In the genomic region with DNA sequence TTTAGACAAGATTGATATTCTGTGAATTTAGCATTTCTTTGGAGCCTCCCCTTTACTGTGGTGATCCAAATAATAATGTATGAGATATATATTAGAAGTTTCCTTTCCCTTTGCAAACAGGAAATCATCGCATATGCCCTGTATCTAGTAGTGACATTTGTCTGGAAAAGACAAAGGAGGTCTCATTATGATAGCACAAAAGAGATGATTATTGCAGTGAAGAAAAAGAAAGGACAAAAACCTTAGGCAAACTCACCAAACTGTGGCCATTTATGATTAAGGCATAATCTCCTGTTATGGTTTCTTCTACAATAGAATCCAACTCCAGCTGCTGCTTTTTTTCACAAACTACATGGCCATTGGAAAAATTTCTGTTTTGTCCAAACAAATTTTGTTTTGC, we compare ENCODE assay signal across 18 cellular contexts.
DNase-seq lines count a peak whose midpoint lies in the region; ATAC-seq and TF ChIP-seq lines count a peak whose summit lies in the region.
"Had no signal": no experiment of that assay in that cellular context is flagged by ENCODE, and none has a peak within 500 bp of the region (broad histone marks: within the 10 kb centered on the region; RNA-seq: fewer than 3 reads in every experiment).

No MANE protein-coding gene starts in this region.

- H3K4me1 ChIP-seq in adipocyte (ENCODE audit: control insufficient read depth, insufficient read depth, low read length) (peaks cover 79% of the 10 kb centered on the region), osteoblast (ENCODE audit: insufficient read depth, low read length) (peaks cover 48% of the 10 kb centered on the region), tibial artery (peaks cover 0 to 61% (median 13%) of the 10 kb centered on the region in 4 donors)
- H3K4me1 ChIP-seq: BE2C had no signal

- H3K4me3 ChIP-seq in adipocyte (ENCODE audit: low read length) (peak overlapping the region; percentile 77), osteoblast (ENCODE audit: insufficient read depth, low read length) (no peak overlapping the region), tibial artery (no peak overlapping the region)
- H3K4me3 ChIP-seq: cardiac muscle cell, mucosa of descending colon, testis had no signal

- no peaks in the 10 kb centered on the region for H3K27me3 ChIP-seq in adipocyte (replicated peaks; ENCODE audit: control insufficient read depth, insufficient read depth, low read length)
- H3K27me3 ChIP-seq in osteoblast (ENCODE audit: insufficient read depth, low read length) = no peaks in the 10 kb centered on the region
- no peaks in the 10 kb centered on the region for H3K27me3 ChIP-seq in tibial artery
- H3K27me3 ChIP-seq: cardiac muscle cell, testis had no signal

- intact Hi-C loops in tibial artery (cut with DNase I; ENCODE audit: low total_unique reads) = no loop called here

- H3K9me3 ChIP-seq in adipocyte (ENCODE audit: control insufficient read depth, low read length) (no peaks in the 10 kb centered on the region), osteoblast (ENCODE audit: low read depth, low read length) (no peaks in the 10 kb centered on the region), tibial artery (no peaks in the 10 kb centered on the region)
- H3K9me3 ChIP-seq: BE2C, mucosa of descending colon, testis had no signal

- peak overlapping the region; percentile 94 for H3K9ac ChIP-seq in adipocyte (ENCODE audit: low read length)

- no peak overlapping the region for H3K4me2 ChIP-seq in osteoblast (ENCODE audit: insufficient read depth, low read length)

- no peaks in the 10 kb centered on the region for H4K20me1 ChIP-seq in osteoblast (ENCODE audit: insufficient read depth, low read length)

- TF ChIP-seq CTCF in osteoblast (IDR thresholded peaks at IDR 0.05; ENCODE audit: extremely low read depth, low read depth, low read length) (no peak), tibial artery (IDR thresholded peaks at IDR 0.05) (no peak)

- no peak overlapping the region for H2AFZ ChIP-seq in osteoblast (ENCODE audit: low read length)

- H3K27ac ChIP-seq in osteoblast (ENCODE audit: low read depth, low read length) = peak overlapping the region; percentile 89
- H3K27ac ChIP-seq in tibial artery = peak overlapping the region; percentile 66 to 68
- H3K27ac ChIP-seq: cardiac muscle cell, VCaP had no signal

- H3K36me3 ChIP-seq in adipocyte (ENCODE audit: control insufficient read depth, insufficient read depth, low read length, severe bottlenecking) (no peaks in the 10 kb centered on the region), osteoblast (ENCODE audit: insufficient read depth, low read length) (no peaks in the 10 kb centered on the region), tibial artery (no peaks in the 10 kb centered on the region)
- H3K36me3 ChIP-seq: BE2C, cardiac muscle cell had no signal

- no peak for ATAC-seq in HG02885 (IDR thresholded peaks at IDR 0.05; ENCODE audit: poor library complexity, unreplicated experiment)
- ATAC-seq: left colon, mucosa of descending colon had no signal

- H3K79me2 ChIP-seq in osteoblast (ENCODE audit: insufficient read depth, low read length) = no peaks in the 10 kb centered on the region

- DNase-seq in adipocyte (ENCODE audit: low read depth) (peak; percentile 28), fibroblast of peridontal ligament (ENCODE audit: extremely low read depth) (peak; percentile 28), osteoblast (ENCODE audit: insufficient read length, low spot score, missing footprints) (no peak), tibial artery (no peak), AG08396 (ENCODE audit: low spot score) (no peak)
- DNase-seq in activated naive CD4-positive, alpha-beta T cell (lab: John Stamatoyannopoulos, UW) = no peak
- DNase-seq: activated CD4-positive, alpha-beta T cell treated with anti-CD3 and anti-CD28 coated beads, Interleukin-2, amount 10 ng/mL, durations not matched to agents 7 days and 5 days; BE2C; H9; left colon; mucosa of descending colon; NCI-H1092; NCI-H2029 treated with DMSO at 0.1 percent for 48 hours; NCI-H446 treated with DMSO at 0.1 percent for 48 hours; testis had no signal

Comparison
In these comparisons a context has a peak if more than half of its experiments do, and no peak if none do; other contexts are left out.
1. DNase-seq: peak in adipocyte (single experiment) and fibroblast of peridontal ligament (single experiment); none in osteoblast (single experiment), tibial artery (0 of 2), activated naive CD4-positive, alpha-beta T cell (0 of 4) and AG08396 (single experiment).